1 cellular context compared by ENCODE assay signal in the genomic region with DNA sequence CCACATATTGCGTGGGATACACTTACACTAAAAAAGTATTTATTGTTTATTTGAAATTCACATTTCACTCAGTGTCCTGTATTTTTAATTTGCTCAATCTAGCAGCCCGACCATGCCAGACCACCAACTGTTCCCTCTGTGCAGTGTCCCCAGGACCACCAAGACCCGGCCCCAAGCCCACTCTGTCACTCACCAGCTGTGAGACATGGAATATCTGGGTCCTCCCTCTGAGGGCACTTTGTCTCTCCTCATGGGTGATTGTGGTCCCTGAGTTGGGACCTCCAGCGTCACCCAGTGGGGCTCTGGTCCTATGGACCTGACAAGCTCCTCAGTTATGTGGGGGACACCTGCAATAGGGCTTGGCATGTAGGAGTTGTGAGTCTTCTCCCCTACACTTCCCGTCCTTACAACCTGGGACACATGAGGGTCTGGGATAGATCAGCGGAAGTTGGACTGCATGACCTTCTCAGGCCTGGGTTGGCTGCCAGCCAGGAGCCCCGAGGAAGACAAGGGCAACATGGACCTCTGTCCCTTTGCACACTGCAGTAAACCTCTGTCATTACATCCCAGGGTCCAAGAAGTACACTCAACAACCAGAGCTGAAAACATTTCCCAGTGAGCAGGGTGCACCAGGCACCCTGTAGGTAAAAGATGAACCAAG.
TF ChIP-seq lines count a peak whose summit lies in the region.

No MANE protein-coding gene starts in this region.

TF ChIP-seq in K562, 482 proteins besides CTCF, POLR2A, EP300 and RAD21:
- TF ChIP-seq NFIC (IDR thresholded peaks at IDR 0.05) (peak; percentile 70), CREM (IDR thresholded peaks at IDR 0.05; ENCODE audit: low read depth) (no peak)
